In the genomic region with DNA sequence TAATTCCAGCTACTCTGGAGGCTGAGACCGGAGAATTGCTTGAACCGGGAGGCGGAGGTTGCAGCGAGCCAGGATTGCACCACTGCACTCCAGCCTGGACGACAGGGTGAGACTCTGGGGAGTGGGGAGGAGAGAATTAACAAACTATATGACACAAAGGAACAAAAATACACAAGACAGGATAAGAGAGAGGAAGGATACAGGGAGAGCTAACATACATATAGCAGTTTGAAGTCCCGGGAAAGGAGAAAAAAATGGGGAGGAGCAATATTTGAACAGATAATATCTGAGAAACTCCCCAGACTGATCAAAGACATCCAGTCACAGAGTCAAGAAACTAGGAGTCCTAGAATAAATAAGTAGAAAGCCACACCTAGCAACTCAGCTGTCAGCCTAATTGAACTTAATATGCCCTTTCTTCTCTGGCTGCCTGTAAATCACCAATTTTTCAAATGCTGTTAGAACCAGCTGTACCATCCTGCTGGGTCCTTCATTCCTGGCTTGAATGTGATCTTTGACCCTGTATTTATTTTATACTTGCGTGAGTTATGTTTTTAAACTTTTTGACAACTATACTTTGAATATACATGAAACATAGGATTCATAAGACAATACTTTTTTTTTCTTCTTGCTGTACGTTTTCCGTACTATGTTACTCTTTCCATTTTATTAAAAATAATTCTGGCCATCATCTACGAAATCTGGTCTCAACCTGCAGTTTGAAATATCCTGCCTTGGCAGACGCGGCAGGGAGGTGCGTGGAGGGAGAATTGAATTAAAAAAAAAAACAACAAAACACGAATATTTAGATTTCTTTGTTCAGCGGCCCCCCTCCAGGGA, we compare ENCODE assay signal across 9 cellular contexts. TPM values are rescaled to one million over a fixed set of nuclear protein-coding genes. Genes with fewer than 3 reads are reported as not detected.
DNase-seq lines count a peak whose midpoint lies in the region; ATAC-seq and TF ChIP-seq lines count a peak whose summit lies in the region.
"Had no signal": no experiment of that assay in that cellular context is flagged by ENCODE, and none has a peak within 500 bp of the region (broad histone marks: within the 10 kb centered on the region; RNA-seq: fewer than 3 reads in every experiment).

No MANE protein-coding gene starts in this region.

- intact Hi-C loops in tibial artery (cut with DNase I; ENCODE audit: low total_unique reads): no loop called here

- TF ChIP-seq CTCF in tibial artery (IDR thresholded peaks at IDR 0.05): no peak

- peaks cover 9% of the 10 kb centered on the region for H3K4me1 ChIP-seq in effector memory CD4-positive, alpha-beta T cell (ENCODE audit: control insufficient read depth, insufficient read depth, low read length, poor library complexity, severe bottlenecking)
- peaks cover 0 to 26% (median 11%) of the 10 kb centered on the region in 4 donors for H3K4me1 ChIP-seq in tibial artery
- H3K4me1 ChIP-seq: BLaER1 had no signal

- H3K9me3 ChIP-seq in effector memory CD4-positive, alpha-beta T cell (ENCODE audit: control insufficient read depth, low read length): no peaks in the 10 kb centered on the region
- no peaks in the 10 kb centered on the region for H3K9me3 ChIP-seq in tibial artery

- H3K4me3 ChIP-seq in effector memory CD4-positive, alpha-beta T cell (ENCODE audit: insufficient read depth, low read depth, low read length, poor library complexity, severe bottlenecking): peak overlapping the region; percentile 12
- H3K4me3 ChIP-seq in tibial artery: peak overlapping the region; percentile 65 to 67
- H3K4me3 ChIP-seq: BLaER1 had no signal

- DNase-seq in NCI-H82 (lab: John Stamatoyannopoulos, UW) (peak; percentile 22), NCI-H82 treated with DMSO at 0.1 percent for 48 hours (lab: John Stamatoyannopoulos, UW; ENCODE audit: unreplicated experiment) (no peak), midbrain (lab: John Stamatoyannopoulos, UW) (peak; percentile 40), tibial artery (no peak), mesenteric fat pad (ENCODE audit: low spot score) (no peak), mucosa of gallbladder (ENCODE audit: low spot score) (no peak)
- no peak for DNase-seq in effector memory CD4-positive, alpha-beta T cell

- no peak for ATAC-seq in GM18873 (IDR thresholded peaks at IDR 0.05; ENCODE audit: low FRiP score, unreplicated experiment)

- peaks cover 6% of the 10 kb centered on the region for H3K27me3 ChIP-seq in effector memory CD4-positive, alpha-beta T cell (replicated peaks; ENCODE audit: control insufficient read depth, insufficient read depth, low read length, poor library complexity, severe bottlenecking)
- no peaks in the 10 kb centered on the region for H3K27me3 ChIP-seq in tibial artery
- H3K27me3 ChIP-seq: BLaER1 had no signal

- H3K36me3 ChIP-seq in effector memory CD4-positive, alpha-beta T cell (ENCODE audit: control insufficient read depth, insufficient read depth, low read length): no peaks in the 10 kb centered on the region
- no peaks in the 10 kb centered on the region for H3K36me3 ChIP-seq in tibial artery

- H3K27ac ChIP-seq in effector memory CD4-positive, alpha-beta T cell (ENCODE audit: insufficient read depth, low read length, poor library complexity, severe bottlenecking): no peak overlapping the region
- H3K27ac ChIP-seq in tibial artery: peak overlapping the region; percentile 68 to 76
- H3K27ac ChIP-seq: BLaER1 had no signal

RNA-seq across cellular contexts. Expression of gene CYP27A1, which starts 0.9 kb away (rescaled TPM):
- total RNA-seq in mesenteric fat pad (20.5 TPM), mucosa of gallbladder (20.4 TPM)

RNA-seq across cellular contexts. Expression of gene PRKAG3, which starts 50.5 kb away (rescaled TPM):
- total RNA-seq in mesenteric fat pad: not detected
- total RNA-seq in mucosa of gallbladder: not detected

Comparison
In these comparisons a context has a peak if more than half of its experiments do, and no peak if none do; other contexts are left out.
1. DNase-seq: peak in NCI-H82 (single experiment) and midbrain (single experiment); none in NCI-H82 treated with DMSO at 0.1 percent for 48 hours (single experiment), effector memory CD4-positive, alpha-beta T cell (0 of 3), tibial artery (0 of 2), mesenteric fat pad (single experiment) and mucosa of gallbladder (single experiment).